ENCODE assay signal across 8 cellular contexts in the genomic region with DNA sequence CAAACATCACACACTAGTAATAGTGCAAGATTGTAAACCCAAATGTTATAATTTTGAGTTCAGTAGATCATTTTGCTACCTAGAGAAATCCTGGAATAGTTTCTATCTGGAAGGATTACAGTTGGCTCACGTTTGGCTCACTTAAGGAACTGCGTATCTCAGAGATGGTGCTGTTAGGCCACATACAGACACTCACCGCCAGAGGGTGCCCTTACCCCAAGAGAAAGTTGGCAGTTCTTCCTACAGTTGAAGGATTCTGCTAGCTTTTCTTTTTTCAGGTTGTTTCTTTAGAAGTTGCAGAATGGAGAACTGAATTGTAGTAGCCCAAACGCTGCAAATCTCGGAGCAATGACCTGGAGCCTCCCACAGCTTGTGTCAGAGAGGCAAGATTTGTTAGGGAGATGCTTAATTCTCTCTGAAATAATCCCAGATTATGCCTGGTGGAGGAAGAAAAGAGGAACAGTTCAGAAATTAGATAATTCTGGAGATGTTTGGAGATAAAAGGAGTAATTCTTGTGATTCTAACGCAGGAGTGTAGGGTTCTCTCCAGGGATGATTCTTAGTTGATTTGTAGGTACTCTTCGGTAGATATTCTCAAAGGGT.
DNase-seq lines count a peak whose midpoint lies in the region; ATAC-seq, FAIRE-seq and TF ChIP-seq lines count a peak whose summit lies in the region.

No MANE protein-coding gene starts in this region.

- peak; percentile 86 for TF ChIP-seq RAD21 in GM12878 (IDR thresholded peaks at IDR 0.05; ENCODE audit: insufficient read depth, low read depth, low read length)

- no peak overlapping the region for H3K4me3 ChIP-seq in GM12878

- 15% methylated on average over 7 of the region's 7 CpGs for WGBS in GM12878 (ENCODE audit: insufficient coverage, insufficient replicate concordance, low lambda C conversion rate, missing lambda C conversion rate)

- ATAC-seq in HG02840 (IDR thresholded peaks at IDR 0.05; ENCODE audit: low FRiP score, unreplicated experiment), result peak; percentile 63
- peak; percentile 94 for ATAC-seq in GM12878

- no peak for TF ChIP-seq POLR2A in GM12878 (IDR thresholded peaks at IDR 0.05; ENCODE audit: low read depth, low read length)

- no TSS peak for BruUV-seq in GM12878 (replicated peaks; lab: Mats Ljungman, UMichigan)

- no peaks in the 10 kb centered on the region for H3K27me3 Mint-ChIP-seq in T-helper 2 cell treated with Interferon-gamma antibody and Interleukin-4, amounts not matched to agents 5 μg/mL and 100 μg/mL, for 36 hours (ENCODE audit: low read depth)

- H3K9ac ChIP-seq in GM12878 (ENCODE audit: control insufficient read depth, insufficient read depth, low read length), result no peak overlapping the region

- peak; percentile 50 to 74 for DNase-seq in NCI-H524 (lab: John Stamatoyannopoulos, UW)
- no peak for DNase-seq in NCI-H524 treated with DMSO at 0.1 percent for 48 hours (lab: John Stamatoyannopoulos, UW)
- peak; percentile 68 for DNase-seq in NCI-H1694 (lab: John Stamatoyannopoulos, UW)
- DNase-seq in T-helper 2 cell treated with Interferon-gamma antibody and Interleukin-4, amounts not matched to agents 5 μg/mL and 100 μg/mL, for 36 hours (ENCODE audit: low spot score), result peak; percentile 26
- DNase-seq in GM12878 (ENCODE audit: low read depth, low spot score), result no peak
- DNase-seq in iPS DF 4.7 (ENCODE audit: extremely low read depth, low spot score), result peak; percentile 72
- peak; percentile 28 for DNase-seq in smooth muscle cell of the brain vasculature (ENCODE audit: low read depth, low spot score)

- POLR2A ChIA-PET in GM12878 (lab: Charles Lee), result no interaction called here

- H2AFZ ChIP-seq in GM12878 (ENCODE audit: control insufficient read depth, low read depth, low read length), result no peak overlapping the region

- H3K9me3 Mint-ChIP-seq in T-helper 2 cell treated with Interferon-gamma antibody and Interleukin-4, amounts not matched to agents 5 μg/mL and 100 μg/mL, for 36 hours, result no peaks in the 10 kb centered on the region

- intact Hi-C loops in GM12878 (cut with micrococcal nuclease; ENCODE audit: unreplicated experiment), result loop anchor here (1.0 to 5.0 kb wide), 5 partner anchors 92 to 506 kb away; no protein-coding TSS in a partner anchor

- SMC1A ChIA-PET in GM12878 (lab: Charles Lee; ENCODE audit: uncharacterized antibody, unreplicated experiment), result interaction anchor here (1.5 to 1.8 kb wide), 2 partner anchors 239 to 316 kb away, joined by 3 to 7 read pairs; no protein-coding TSS in a partner anchor

- H3K4me1 Mint-ChIP-seq in T-helper 2 cell treated with Interferon-gamma antibody and Interleukin-4, amounts not matched to agents 5 μg/mL and 100 μg/mL, for 36 hours (ENCODE audit: low read depth), result no peaks in the 10 kb centered on the region

- H3K79me2 ChIP-seq in GM12878 (ENCODE audit: control insufficient read depth, insufficient read depth, low read length), result no peaks in the 10 kb centered on the region

- TF ChIP-seq CTCF in GM12878 (IDR thresholded peaks at IDR 0.05 in 2 of 3, conservative IDR thresholded peaks at IDR 0.05 in 1 of 3; ENCODE audit: control insufficient read depth in 2 of 3, extremely low read depth in 1 of 3, insufficient read depth in 1 of 3, low read depth in 3 of 3, low read length in 3 of 3), result peak; percentile 83 to 91 (median 89)

- H3K27me3 ChIP-seq in GM12878 (replicated peaks in 1 of 2; ENCODE audit: control insufficient read depth in 2 of 2, insufficient read depth in 2 of 2, low read length in 1 of 2), result no peaks in the 10 kb centered on the region

- CTCF ChIA-PET in GM12878 (lab: Yijun Ruan, JAX), result interaction anchor here (0.6 to 1.6 kb wide), 9 partner anchors 9 to 505 kb away, joined by 3 to 8 read pairs (median 4); no protein-coding TSS in a partner anchor

- H3K27ac ChIP-seq in GM12878 (ENCODE audit: control insufficient read depth, insufficient read depth), result no peak overlapping the region

- no peak for TF ChIP-seq EP300 in GM12878 (IDR thresholded peaks at IDR 0.05; ENCODE audit: borderline replicate concordance in 1 of 2, control insufficient read depth in 1 of 2, low read depth in 2 of 2, low read length in 2 of 2)

- H3K4me2 ChIP-seq in GM12878 (ENCODE audit: control insufficient read depth, insufficient read depth), result no peak overlapping the region

- no peak overlapping the region for H3K4me3 Mint-ChIP-seq in T-helper 2 cell treated with Interferon-gamma antibody and Interleukin-4, amounts not matched to agents 5 μg/mL and 100 μg/mL, for 36 hours

- H3K36me3 Mint-ChIP-seq in T-helper 2 cell treated with Interferon-gamma antibody and Interleukin-4, amounts not matched to agents 5 μg/mL and 100 μg/mL, for 36 hours (ENCODE audit: low read depth), result no peaks in the 10 kb centered on the region

- FAIRE-seq in GM12878 (lab: Jason Lieb, UNC), result peak; percentile 79

- H3K9me3 ChIP-seq in GM12878 (replicated peaks; ENCODE audit: control insufficient read depth, insufficient read depth, low read length), result no peaks in the 10 kb centered on the region

- RAD21 ChIA-PET in GM12878 (lab: Charles Lee; ENCODE audit: unreplicated experiment), result no interaction called here

- no peaks in the 10 kb centered on the region for H3K36me3 ChIP-seq in GM12878 (ENCODE audit: control insufficient read depth in 2 of 2, insufficient read depth in 2 of 2, low read length in 1 of 2)

- in situ Hi-C loops in GM12878 (cut with MboI), result loop anchor here (10.0 kb wide), 2 partner anchors 310 to 510 kb away; no protein-coding TSS in a partner anchor

- no peaks in the 10 kb centered on the region for H4K20me1 ChIP-seq in GM12878 (ENCODE audit: control insufficient read depth, insufficient read depth)

- H3K27ac Mint-ChIP-seq in T-helper 2 cell treated with Interferon-gamma antibody and Interleukin-4, amounts not matched to agents 5 μg/mL and 100 μg/mL, for 36 hours, result no peak overlapping the region

- H3K4me1 ChIP-seq in GM12878 (ENCODE audit: control insufficient read depth, insufficient read depth, low read length), result no peaks in the 10 kb centered on the region

TF ChIP-seq in GM12878, 131 proteins besides CTCF, POLR2A, EP300 and RAD21:
- no peak for TF ChIP-seq CHD1 (IDR thresholded peaks at IDR 0.05; ENCODE audit: low read depth, low read length)
- TF ChIP-seq NR2C1 (IDR thresholded peaks at IDR 0.05), result no peak
- TF ChIP-seq CBFB (IDR thresholded peaks at IDR 0.05; ENCODE audit: low read depth), result no peak
- TF ChIP-seq MXI1 (IDR thresholded peaks at IDR 0.05; ENCODE audit: low read depth, low read length), result no peak
- no peak for TF ChIP-seq FOXM1 (IDR thresholded peaks at IDR 0.05; ENCODE audit: low read depth, low read length)
- 0 out of 2 replicates have a peak, but pooled peaks have one; percentile 3 for TF ChIP-seq SPI1 (IDR thresholded peaks at IDR 0.05; ENCODE audit: borderline replicate concordance, insufficient read depth, low read depth, low read length)
- TF ChIP-seq SMC3 (IDR thresholded peaks at IDR 0.05; ENCODE audit: borderline replicate concordance, low read length), result peak; percentile 74; the same call in 1 of the 2 replicates
- TF ChIP-seq, protein P1, sequence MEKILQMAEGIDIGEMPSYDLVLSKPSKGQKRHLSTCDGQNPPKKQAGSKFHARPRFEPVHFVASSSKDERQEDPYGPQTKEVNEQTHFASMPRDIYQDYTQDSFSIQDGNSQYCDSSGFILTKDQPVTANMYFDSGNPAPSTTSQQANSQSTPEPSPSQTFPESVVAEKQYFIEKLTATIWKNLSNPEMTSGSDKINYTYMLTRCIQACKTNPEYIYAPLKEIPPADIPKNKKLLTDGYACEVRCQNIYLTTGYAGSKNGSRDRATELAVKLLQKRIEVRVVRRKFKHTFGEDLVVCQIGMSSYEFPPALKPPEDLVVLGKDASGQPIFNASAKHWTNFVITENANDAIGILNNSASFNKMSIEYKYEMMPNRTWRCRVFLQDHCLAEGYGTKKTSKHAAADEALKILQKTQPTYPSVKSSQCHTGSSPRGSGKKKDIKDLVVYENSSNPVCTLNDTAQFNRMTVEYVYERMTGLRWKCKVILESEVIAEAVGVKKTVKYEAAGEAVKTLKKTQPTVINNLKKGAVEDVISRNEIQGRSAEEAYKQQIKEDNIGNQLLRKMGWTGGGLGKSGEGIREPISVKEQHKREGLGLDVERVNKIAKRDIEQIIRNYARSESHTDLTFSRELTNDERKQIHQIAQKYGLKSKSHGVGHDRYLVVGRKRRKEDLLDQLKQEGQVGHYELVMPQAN (conservative IDR thresholded peaks at IDR 0.05), result no peak

Comparison
In these comparisons a context has a peak if more than half of its experiments do, and no peak if none do; other contexts are left out.
1. DNase-seq: peak in NCI-H524 (2 of 2), NCI-H1694 (single experiment), T-helper 2 cell treated with Interferon-gamma antibody and Interleukin-4, amounts not matched to agents 5 μg/mL and 100 μg/mL, for 36 hours (single experiment), iPS DF 4.7 (single experiment) and smooth muscle cell of the brain vasculature (single experiment); none in NCI-H524 treated with DMSO at 0.1 percent for 48 hours (single experiment) and GM12878 (single experiment).